ENCODE assay signal across 11 cellular contexts in genomic region chr3:194272861-194273266, GRCh38.
DNase-seq lines count a peak whose midpoint lies in the region; ATAC-seq and TF ChIP-seq lines count a peak whose summit lies in the region.
"Had no signal": no experiment of that assay in that cellular context is flagged by ENCODE, and none has a peak within 500 bp of the region (broad histone marks: within the 10 kb centered on the region; RNA-seq: fewer than 3 reads in every experiment).

No MANE protein-coding gene starts in this region.

- H3K27me3 ChIP-seq in tibial artery = no peaks in the 10 kb centered on the region

- H3K9me3 ChIP-seq in T-helper 17 cell (ENCODE audit: control insufficient read depth, low read length, poor library complexity, severe bottlenecking) = no peaks in the 10 kb centered on the region
- H3K9me3 ChIP-seq in tibial artery = no peaks in the 10 kb centered on the region

- peaks cover 3 to 73% (median 62%) of the 10 kb centered on the region in 4 donors for H3K4me1 ChIP-seq in tibial artery

- intact Hi-C loops in lower leg skin (cut with DNase I; ENCODE audit: low total_unique reads) = no loop called here
- intact Hi-C loops in tibial artery (cut with DNase I; ENCODE audit: low total_unique reads) = loop anchor here (5.0 kb wide), 2 partner anchors 136 to 271 kb away; partner anchors contain the start of gene HES1

- no peaks in the 10 kb centered on the region for H3K36me3 Mint-ChIP-seq in T-helper 17 cell (ENCODE audit: low read depth)
- H3K36me3 Mint-ChIP-seq: activated naive CD8-positive, alpha-beta T cell had no signal

- no peak overlapping the region for H3K4me3 ChIP-seq in lower leg skin (ENCODE audit: low read depth, poor library complexity, severe bottlenecking)
- no peak overlapping the region for H3K4me3 ChIP-seq in tibial artery

- H3K4me3 Mint-ChIP-seq in T-helper 17 cell = no peak overlapping the region
- H3K4me3 Mint-ChIP-seq: activated naive CD8-positive, alpha-beta T cell had no signal

- peak overlapping the region; percentile 86 for H3K27ac Mint-ChIP-seq in T-helper 17 cell
- H3K27ac Mint-ChIP-seq: activated naive CD8-positive, alpha-beta T cell had no signal

- ATAC-seq in T-helper 17 cell = no peak

- TF ChIP-seq CTCF in lower leg skin (IDR thresholded peaks at IDR 0.05) (no peak), tibial artery (IDR thresholded peaks at IDR 0.05) (no peak), GM13977 (IDR thresholded peaks at IDR 0.05; ENCODE audit: extremely low read depth, insufficient read depth, missing control alignments) (no peak)

- no peaks in the 10 kb centered on the region for H3K36me3 ChIP-seq in tibial artery

- in situ Hi-C loops in GM13977 (cut with MboI; ENCODE audit: low pct_unique_long_range_greater_than_20kb, low sequenced_read_pairs, unreplicated experiment) = no loop called here

- 55% methylated on average over 15 of the region's 15 CpGs for WGBS in lower leg skin, 2 donors

- peaks cover 11% of the 10 kb centered on the region for H3K27me3 Mint-ChIP-seq in T-helper 17 cell
- H3K27me3 Mint-ChIP-seq: activated naive CD8-positive, alpha-beta T cell had no signal

- H3K27ac ChIP-seq in tibial artery = peak overlapping the region; percentile 76 to 91

- no peak for TF ChIP-seq POLR2A in lower leg skin (IDR thresholded peaks at IDR 0.05)

- DNase-seq in activated effector memory CD4-positive, alpha-beta T cell treated with anti-CD3 and anti-CD28 coated beads, Interleukin-2, amount 50 U/mL, for 16 hours = peak; percentile 34
- DNase-seq in activated effector memory CD4-positive, alpha-beta T cell treated with Interleukin-2 at 50 U/mL for 16 hours = no peak
- DNase-seq in T-helper 17 cell (no peak), lower leg skin (ENCODE audit: low spot score in 2 of 2) (peak; percentile 56 to 91), tibial artery (peak in 1 of 2 donors; percentile 56), GM13977 (ENCODE audit: low spot score) (no peak), NCI-H2081 treated with DMSO at 0.1 percent for 48 hours (lab: John Stamatoyannopoulos, UW) (no peak), NCI-H146 treated with DMSO at 0.1 percent for 48 hours (lab: John Stamatoyannopoulos, UW; ENCODE audit: unreplicated experiment) (no peak)
- DNase-seq: DMS79 treated with DMSO at 0.1 percent for 48 hours, NCI-H446 treated with DMSO at 0.1 percent for 48 hours had no signal

- peaks cover 14% of the 10 kb centered on the region for H3K4me1 Mint-ChIP-seq in T-helper 17 cell

Comparison
In these comparisons a context has a peak if more than half of its experiments do, and no peak if none do; other contexts are left out.
1. DNase-seq: peak in activated effector memory CD4-positive, alpha-beta T cell treated with anti-CD3 and anti-CD28 coated beads, Interleukin-2, amount 50 U/mL, for 16 hours (single experiment) and lower leg skin (2 of 2); none in activated effector memory CD4-positive, alpha-beta T cell treated with Interleukin-2 at 50 U/mL for 16 hours (single experiment), T-helper 17 cell (0 of 3), GM13977 (single experiment), NCI-H2081 treated with DMSO at 0.1 percent for 48 hours (single experiment) and NCI-H146 treated with DMSO at 0.1 percent for 48 hours (single experiment).